In the genomic region with DNA sequence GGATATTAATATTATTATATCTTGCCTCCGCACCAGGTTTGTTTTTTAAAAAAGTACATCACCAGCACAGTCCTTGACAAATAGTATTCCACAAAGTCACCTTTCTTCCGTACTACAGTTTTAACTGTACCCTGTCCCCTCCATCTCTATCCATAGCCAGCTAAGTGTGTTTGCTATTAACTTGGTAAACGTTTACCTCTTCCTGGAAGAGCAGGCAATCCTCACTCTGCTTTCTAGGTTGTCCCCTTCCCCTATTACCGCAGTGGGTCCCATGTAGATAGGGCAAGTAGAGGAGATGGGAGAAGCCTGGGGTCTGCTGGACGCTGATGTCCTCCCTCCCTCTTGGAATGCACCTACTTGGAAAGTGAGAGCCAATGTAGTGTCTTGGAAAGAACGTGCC, we compare ENCODE assay signal across 30 cellular contexts.
"Had no signal": no experiment of that assay in that cellular context is flagged by ENCODE, and none has a peak within 500 bp of the region (broad histone marks: within the 10 kb centered on the region; RNA-seq: fewer than 3 reads in every experiment).

No MANE protein-coding gene starts in this region.

- FAIRE-seq: astrocyte, endothelial cell of umbilical vein, islet of Langerhans, pancreas, TTC549 had no signal

- H3K9me3 Mint-ChIP-seq: activated CD4-positive, alpha-beta memory T cell treated with anti-CD3 and anti-CD28 coated beads, Interleukin-2, amount 10 ng/mL, durations not matched to agents 7 days and 5 days; activated CD4-positive, alpha-beta T cell treated with anti-CD3 and anti-CD28 coated beads, Interleukin-2, amount 10 ng/mL, durations not matched to agents 7 days and 5 days; activated T-cell treated with anti-CD3 and anti-CD28 coated beads, Interleukin-2, amount 50 U/mL, for 4 hours; activated T-helper 17 cell treated with anti-CD3 and anti-CD28 coated beads, Interleukin-2, amount 50 U/mL, for 72 hours; effector memory CD8-positive, alpha-beta T cell; natural killer cell treated with Interleukin-12 subunit alpha and Interleukin-12 subunit beta and Interleukin-15 and Interleukin-18, amount 100 ng/mL, for 72 hours; stimulated activated naive B cell treated with anti-CD40 and anti-IgM and Interleukin-4, amounts not matched to agents 10 μg/mL and 1 μg/mL and 100 μg/mL, for 72 hours; T-helper 1 cell treated with Interleukin-12 subunit alpha and Interleukin-12 subunit beta and Interleukin-4 antibody, amounts not matched to agents 30 μg/mL and 1 μg/mL, for 36 hours had no signal

- H3K36me3 ChIP-seq: left lung, lower lobe of right lung, pancreas, prostate gland, tibial nerve had no signal

- ATAC-seq: activated T-cell treated with anti-CD3 and anti-CD28 coated beads, Interleukin-2, amount 50 U/mL, for 4 hours; activated T-helper 17 cell treated with anti-CD3 and anti-CD28 coated beads, Interleukin-2, amount 50 U/mL, for 72 hours; effector memory CD8-positive, alpha-beta T cell had no signal

- H3K4me3 ChIP-seq: left lung, mucosa of descending colon had no signal

- DNase-seq: activated CD4-positive, alpha-beta memory T cell treated with anti-CD3 and anti-CD28 coated beads, Interleukin-2, amount 10 ng/mL, durations not matched to agents 7 days and 5 days; activated CD4-positive, alpha-beta T cell treated with anti-CD3 and anti-CD28 coated beads for 1 hour; activated CD4-positive, alpha-beta T cell treated with anti-CD3 and anti-CD28 coated beads, Interleukin-2, amount 10 ng/mL, durations not matched to agents 7 days and 5 days; activated gamma-delta T cell treated with Interleukin-2 at 50 U/mL for 16 hours; activated naive CD4-positive, alpha-beta T cell treated with anti-CD3 and anti-CD28 coated beads, Interleukin-2, amount 50 U/mL, for 16 hours; activated T-cell treated with anti-CD3 and anti-CD28 coated beads, Interleukin-2, amount 50 U/mL, for 4 hours; amniotic stem cell; cortex of kidney; effector memory CD8-positive, alpha-beta T cell; foreskin fibroblast; hippocampal formation; left lung; mesenchymal stem cell; mucosa of descending colon; stimulated activated CD4-positive, alpha-beta T cell treated with anti-CD3 and anti-CD28 coated beads, Interleukin-1b, Interleukin-23, amount 100 ng/mL, for 48 hours; stimulated activated naive B cell treated with anti-CD40 and anti-IgM and Interleukin-4, amounts not matched to agents 10 μg/mL and 1 μg/mL and 100 μg/mL, for 72 hours; stomach; SW 1271; T-helper 9 cell had no signal

- H3K4me1 ChIP-seq: pancreas, prostate gland had no signal

- H3K27ac Mint-ChIP-seq: activated CD4-positive, alpha-beta memory T cell treated with anti-CD3 and anti-CD28 coated beads, Interleukin-2, amount 10 ng/mL, durations not matched to agents 7 days and 5 days; activated CD4-positive, alpha-beta T cell treated with anti-CD3 and anti-CD28 coated beads, Interleukin-2, amount 10 ng/mL, durations not matched to agents 7 days and 5 days; activated T-helper 17 cell treated with anti-CD3 and anti-CD28 coated beads, Interleukin-2, amount 50 U/mL, for 72 hours; effector memory CD8-positive, alpha-beta T cell; stimulated activated naive B cell treated with anti-CD40 and anti-IgM and Interleukin-4, amounts not matched to agents 10 μg/mL and 1 μg/mL and 100 μg/mL, for 72 hours; T-helper 1 cell treated with Interleukin-12 subunit alpha and Interleukin-12 subunit beta and Interleukin-4 antibody, amounts not matched to agents 30 μg/mL and 1 μg/mL, for 36 hours had no signal

- H3K9me3 ChIP-seq: left lung, lower lobe of right lung, mucosa of descending colon, pancreas, prostate gland, stomach, tibial nerve had no signal

- H3K4me1 Mint-ChIP-seq: activated CD4-positive, alpha-beta memory T cell treated with anti-CD3 and anti-CD28 coated beads, Interleukin-2, amount 10 ng/mL, durations not matched to agents 7 days and 5 days; activated T-helper 17 cell treated with anti-CD3 and anti-CD28 coated beads, Interleukin-2, amount 50 U/mL, for 72 hours had no signal

- H3K4me3 Mint-ChIP-seq: activated CD4-positive, alpha-beta memory T cell treated with anti-CD3 and anti-CD28 coated beads, Interleukin-2, amount 10 ng/mL, durations not matched to agents 7 days and 5 days; activated CD4-positive, alpha-beta T cell treated with anti-CD3 and anti-CD28 coated beads, Interleukin-2, amount 10 ng/mL, durations not matched to agents 7 days and 5 days; activated T-cell treated with anti-CD3 and anti-CD28 coated beads, Interleukin-2, amount 50 U/mL, for 4 hours; activated T-helper 17 cell treated with anti-CD3 and anti-CD28 coated beads, Interleukin-2, amount 50 U/mL, for 72 hours; effector memory CD8-positive, alpha-beta T cell; natural killer cell treated with Interleukin-12 subunit alpha and Interleukin-12 subunit beta and Interleukin-15 and Interleukin-18, amount 100 ng/mL, for 72 hours; stimulated activated naive B cell treated with anti-CD40 and anti-IgM and Interleukin-4, amounts not matched to agents 10 μg/mL and 1 μg/mL and 100 μg/mL, for 72 hours; T-helper 1 cell treated with Interleukin-12 subunit alpha and Interleukin-12 subunit beta and Interleukin-4 antibody, amounts not matched to agents 30 μg/mL and 1 μg/mL, for 36 hours had no signal

- H3K27me3 ChIP-seq: pancreas had no signal

- H3K27ac ChIP-seq: left lung, lower lobe of right lung, pancreas, prostate gland, tibial nerve had no signal

- H3K36me3 Mint-ChIP-seq: natural killer cell treated with Interleukin-12 subunit alpha and Interleukin-12 subunit beta and Interleukin-15 and Interleukin-18, amount 100 ng/mL, for 72 hours; stimulated activated naive B cell treated with anti-CD40 and anti-IgM and Interleukin-4, amounts not matched to agents 10 μg/mL and 1 μg/mL and 100 μg/mL, for 72 hours had no signal
